8 cellular contexts compared by ENCODE assay signal in the genomic region with DNA sequence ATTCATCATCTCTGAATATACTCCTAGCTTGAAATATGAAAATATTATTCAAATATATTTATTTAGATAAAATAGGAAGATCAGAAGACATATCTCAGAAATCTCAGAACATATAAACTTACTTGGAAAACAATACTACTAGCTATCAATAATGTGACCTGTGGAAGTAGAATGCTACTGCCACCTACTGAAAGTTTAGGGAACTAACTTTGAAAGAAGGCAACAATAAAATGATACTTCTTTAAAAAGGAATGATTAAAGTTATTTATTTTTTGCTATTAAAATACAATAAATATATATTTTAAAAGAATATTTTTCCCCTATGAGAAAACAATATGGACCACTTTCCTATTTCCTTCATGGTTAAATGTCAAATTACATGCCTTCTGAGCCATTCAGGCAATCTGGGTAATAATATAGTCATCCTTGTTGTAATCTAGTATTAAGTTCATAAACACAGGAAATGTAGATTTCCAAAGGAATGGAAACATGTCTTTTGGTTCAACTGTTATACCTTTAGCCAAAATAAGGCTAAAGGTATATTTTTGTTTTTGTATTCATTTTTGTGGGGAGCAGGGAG. TPM values are rescaled to one million over a fixed set of nuclear protein-coding genes. Genes with fewer than 3 reads are reported as not detected.
A peak's percentile ranks its signal among the peaks of the same experiment; 100 is the strongest.
DNase-seq lines count a peak whose midpoint lies in the region; ATAC-seq, FAIRE-seq and TF ChIP-seq lines count a peak whose summit lies in the region.

No MANE protein-coding gene starts in this region.

- no peak overlapping the region for H2BK120ac ChIP-seq in mesenchymal stem cell (ENCODE audit: low read depth, low read length)

- no peak overlapping the region for H3K4me2 ChIP-seq in mesenchymal stem cell (ENCODE audit: low read length, poor library complexity, severe bottlenecking)

- intact Hi-C loops in MCF 10A (cut with micrococcal nuclease) = loop anchor here (1.0 to 10.0 kb wide), 4 partner anchors 222 to 864 kb away; no protein-coding TSS in a partner anchor

- H3K27me3 Mint-ChIP-seq in MCF 10A (ENCODE audit: insufficient read depth, unreplicated experiment) = no peaks in the 10 kb centered on the region

- H3K4me3 ChIP-seq in NB4 (ENCODE audit: low read depth, low read length) (no peak overlapping the region), mesenchymal stem cell (ENCODE audit: insufficient read depth in 1 of 2, low read depth in 1 of 2, low read length in 2 of 2) (no peak overlapping the region)

- no peak for FAIRE-seq in GM12891 (lab: Jason Lieb, UNC)

- no TSS peak for BruUV-seq in MCF 10A (replicated peaks; lab: Mats Ljungman, UMichigan)

- CTCF ChIA-PET in MCF 10A (lab: Yijun Ruan, JAX) = interaction anchor here (0.5 to 5.7 kb wide), 35 partner anchors 11 to 1809 kb away, joined by 3 to 126 read pairs (median 3); no protein-coding TSS in a partner anchor

- H3K27ac ChIP-seq in mesenchymal stem cell (ENCODE audit: low read length, poor library complexity, severe bottlenecking) = no peak overlapping the region

- H3K23ac ChIP-seq in mesenchymal stem cell (ENCODE audit: low read length in 2 of 2) = no peak overlapping the region

- H2BK5ac ChIP-seq in mesenchymal stem cell (ENCODE audit: low read depth, low read length, poor library complexity, severe bottlenecking) = no peak overlapping the region

- H4K91ac ChIP-seq in mesenchymal stem cell (ENCODE audit: low read length) = no peak overlapping the region

- no peaks in the 10 kb centered on the region for H3K36me3 Mint-ChIP-seq in MCF 10A (ENCODE audit: insufficient read depth, unreplicated experiment)

- H3K27ac Mint-ChIP-seq in MCF 10A (ENCODE audit: low read depth, unreplicated experiment) = no peak overlapping the region

- H3K36me3 ChIP-seq in mesenchymal stem cell (ENCODE audit: control insufficient read depth in 1 of 2, insufficient read depth in 2 of 2, low read depth in 1 of 2, low read length in 2 of 2) = no peaks in the 10 kb centered on the region

- H2BK15ac ChIP-seq in mesenchymal stem cell (ENCODE audit: low read depth, poor library complexity, severe bottlenecking) = no peak overlapping the region

- DNase-seq in COLO829 (ENCODE audit: low spot score) (peak; percentile 35), NB4 (ENCODE audit: low read depth) (peak; percentile 56), MCF 10A (ENCODE audit: unreplicated experiment) (peak; percentile 48), mesenchymal stem cell (peak; percentile 38), GM12891 (ENCODE audit: insufficient read length, low spot score) (no peak)

- no peaks in the 10 kb centered on the region for H3K9me3 ChIP-seq in mesenchymal stem cell (ENCODE audit: control insufficient read depth, low read length)

- no peak overlapping the region for H3K9ac ChIP-seq in mesenchymal stem cell (ENCODE audit: low read length)

- H2AK5ac ChIP-seq in mesenchymal stem cell (ENCODE audit: low read length, severe bottlenecking) = no peak overlapping the region

- H3K79me1 ChIP-seq in mesenchymal stem cell (replicated peaks; ENCODE audit: low read length, poor library complexity, severe bottlenecking) = no peaks in the 10 kb centered on the region

- H3K14ac ChIP-seq in mesenchymal stem cell (ENCODE audit: low read length in 2 of 2) = no peak overlapping the region

- H2AFZ ChIP-seq in mesenchymal stem cell (ENCODE audit: low read depth, low read length) = no peak overlapping the region

- H3K4me1 Mint-ChIP-seq in MCF 10A (ENCODE audit: insufficient read depth, unreplicated experiment) = peaks cover 11% of the 10 kb centered on the region

- TF ChIP-seq CTCF in NB4 (IDR thresholded peaks at IDR 0.05; ENCODE audit: low read depth, low read length) (peak; percentile 48), MCF 10A (IDR thresholded peaks at IDR 0.05; ENCODE audit: unreplicated experiment) (peak; percentile 68)

- H3K9me3 Mint-ChIP-seq in MCF 10A (ENCODE audit: unreplicated experiment) = no peaks in the 10 kb centered on the region

- H3K4ac ChIP-seq in mesenchymal stem cell (ENCODE audit: low read depth in 1 of 2, low read length in 2 of 2) = no peak overlapping the region

- H3K4me3 Mint-ChIP-seq in MCF 10A (ENCODE audit: unreplicated experiment) = no peak overlapping the region

- H4K8ac ChIP-seq in mesenchymal stem cell (ENCODE audit: low read length) = no peak overlapping the region

- peaks cover 2% of the 10 kb centered on the region for H3K4me1 ChIP-seq in mesenchymal stem cell (ENCODE audit: control insufficient read depth, insufficient read depth, low read depth, low read length)

- H3K18ac ChIP-seq in mesenchymal stem cell (ENCODE audit: low read depth in 1 of 2, low read length in 2 of 2) = no peak overlapping the region

- TF ChIP-seq POLR2A in NB4 (IDR thresholded peaks at IDR 0.05; ENCODE audit: extremely low read depth, insufficient read length) (no peak), GM12891 (IDR thresholded peaks at IDR 0.05; ENCODE audit: low read depth, low read length) (no peak)

- ATAC-seq in GM19035 (IDR thresholded peaks at IDR 0.05; ENCODE audit: unreplicated experiment) = peak; percentile 54
- ATAC-seq in GM21515 (IDR thresholded peaks at IDR 0.05; ENCODE audit: unreplicated experiment) = no peak
- ATAC-seq in HG03439 (IDR thresholded peaks at IDR 0.05; ENCODE audit: unreplicated experiment) = no peak

- H2BK12ac ChIP-seq in mesenchymal stem cell (ENCODE audit: low read length in 2 of 2) = no peak overlapping the region

- POLR2A ChIA-PET in MCF 10A (lab: Yijun Ruan, JAX) = no interaction called here

- H3K27me3 ChIP-seq in mesenchymal stem cell (ENCODE audit: control insufficient read depth in 1 of 2, insufficient read depth in 1 of 2, low read length in 2 of 2) = no peaks in the 10 kb centered on the region

TF ChIP-seq in GM12891, 5 proteins besides CTCF, POLR2A, EP300 and RAD21:
- no peak for TF ChIP-seq POLR2AphosphoS5 (IDR thresholded peaks at IDR 0.05; ENCODE audit: low read depth, low read length)
- no peak for TF ChIP-seq PAX5 (IDR thresholded peaks at IDR 0.05; ENCODE audit: insufficient read depth, low read length, severe bottlenecking)

RNA-seq across cellular contexts. Expression of gene ACADL, which starts 26.0 kb away (rescaled TPM):
- not detected in 2 replicates for total RNA-seq in MCF 10A (2022)
- not detected for polyA plus RNA-seq in mesenchymal stem cell (2013, experiment 1 of 2)
- not detected for polyA plus RNA-seq in mesenchymal stem cell (2013, experiment 2 of 2)
- polyA plus RNA-seq in GM12891 (2012; ENCODE audit: low read depth, missing spikeins) = not detected

RNA-seq across cellular contexts. Expression of gene KANSL1L, which starts 28.1 kb away (rescaled TPM):
- total RNA-seq in MCF 10A (2022) = 7.4 and 9.8 TPM in 2 replicates
- polyA plus RNA-seq in mesenchymal stem cell (2013, experiment 1 of 2) = 5.3 TPM
- 4.3 TPM for polyA plus RNA-seq in mesenchymal stem cell (2013, experiment 2 of 2)
- polyA plus RNA-seq in GM12891 (2012; ENCODE audit: low read depth, missing spikeins) = 1.8 TPM
